Comparison of ENCODE assay signal across 15 cellular contexts in genomic region chr2:69628325-69629038, GRCh38. TPM values are rescaled to one million over a fixed set of nuclear protein-coding genes. Genes with fewer than 3 reads are reported as not detected.
DNase-seq lines count a peak whose midpoint lies in the region; ATAC-seq and FAIRE-seq lines count a peak whose summit lies in the region.
"Had no signal": no experiment of that assay in that cellular context is flagged by ENCODE, and none has a peak within 500 bp of the region (broad histone marks: within the 10 kb centered on the region; RNA-seq: fewer than 3 reads in every experiment).

No MANE protein-coding gene starts in this region.

- CTCF ChIA-PET in activated CD8-positive, alpha-beta memory T cell treated with anti-CD3 and anti-CD28 coated beads, Interleukin-2, amount 10 ng/mL, durations not matched to agents 7 days and 5 days (lab: Charles Lee), result interaction anchor here (0.8 to 3.5 kb wide), 9 partner anchors 8 to 1165 kb away, joined by 3 to 13 read pairs (median 5); partner anchors contain the start of gene AAK1

- no peaks in the 10 kb centered on the region for H3K27me3 Mint-ChIP-seq in activated CD8-positive, alpha-beta memory T cell treated with anti-CD3 and anti-CD28 coated beads, Interleukin-2, amount 10 ng/mL, durations not matched to agents 7 days and 5 days

- H3K4me1 Mint-ChIP-seq in activated CD8-positive, alpha-beta memory T cell treated with anti-CD3 and anti-CD28 coated beads, Interleukin-2, amount 10 ng/mL, durations not matched to agents 7 days and 5 days, result peaks cover 22% of the 10 kb centered on the region
- peaks cover 25% of the 10 kb centered on the region for H3K4me1 Mint-ChIP-seq in stimulated activated effector memory CD8-positive, alpha-beta T cell treated with anti-CD3 and anti-CD28 coated beads, Interleukin-12 subunit alpha, Interleukin-12 subunit beta, amount 100 ng/mL, for 72 hours

- no peak for FAIRE-seq in RCC 7860 (lab: Jason Lieb, UNC)
- FAIRE-seq: A549 had no signal

- no peak overlapping the region for H3K4me3 Mint-ChIP-seq in activated CD8-positive, alpha-beta memory T cell treated with anti-CD3 and anti-CD28 coated beads, Interleukin-2, amount 10 ng/mL, durations not matched to agents 7 days and 5 days
- no peak overlapping the region for H3K4me3 Mint-ChIP-seq in stimulated activated effector memory CD8-positive, alpha-beta T cell treated with anti-CD3 and anti-CD28 coated beads, Interleukin-12 subunit alpha, Interleukin-12 subunit beta, amount 100 ng/mL, for 72 hours
- H3K4me3 Mint-ChIP-seq: activated naive CD4-positive, alpha-beta T cell treated with anti-CD3 and anti-CD28 coated beads for 36 hours had no signal

- ATAC-seq in activated CD8-positive, alpha-beta memory T cell treated with anti-CD3 and anti-CD28 coated beads, Interleukin-2, amount 10 ng/mL, durations not matched to agents 7 days and 5 days, result peak; percentile 72
- peak; percentile 94 for ATAC-seq in stimulated activated effector memory CD8-positive, alpha-beta T cell treated with anti-CD3 and anti-CD28 coated beads, Interleukin-12 subunit alpha, Interleukin-12 subunit beta, amount 100 ng/mL, for 72 hours
- ATAC-seq: A549 had no signal

- H3K9me3 Mint-ChIP-seq in activated CD8-positive, alpha-beta memory T cell treated with anti-CD3 and anti-CD28 coated beads, Interleukin-2, amount 10 ng/mL, durations not matched to agents 7 days and 5 days (ENCODE audit: low read depth), result no peaks in the 10 kb centered on the region
- no peaks in the 10 kb centered on the region for H3K9me3 Mint-ChIP-seq in stimulated activated effector memory CD8-positive, alpha-beta T cell treated with anti-CD3 and anti-CD28 coated beads, Interleukin-12 subunit alpha, Interleukin-12 subunit beta, amount 100 ng/mL, for 72 hours
- H3K9me3 Mint-ChIP-seq: activated naive CD4-positive, alpha-beta T cell treated with anti-CD3 and anti-CD28 coated beads for 36 hours had no signal

- peaks cover 12% of the 10 kb centered on the region for H3K36me3 Mint-ChIP-seq in activated CD8-positive, alpha-beta memory T cell treated with anti-CD3 and anti-CD28 coated beads, Interleukin-2, amount 10 ng/mL, durations not matched to agents 7 days and 5 days
- peaks cover 7% of the 10 kb centered on the region for H3K36me3 Mint-ChIP-seq in stimulated activated effector memory CD8-positive, alpha-beta T cell treated with anti-CD3 and anti-CD28 coated beads, Interleukin-12 subunit alpha, Interleukin-12 subunit beta, amount 100 ng/mL, for 72 hours

- DNase-seq in activated CD4-positive, alpha-beta T cell treated with anti-CD3 and anti-CD28 coated beads for 48 hours, result peak; percentile 30
- DNase-seq in activated CD4-positive, alpha-beta T cell treated with anti-CD3 and anti-CD28 coated beads, Interleukin-2, amount 50 U/mL, for 1 hour, result no peak
- peak; percentile 89 for DNase-seq in MV-4-11 (lab: John Stamatoyannopoulos, UW)
- DNase-seq in activated CD8-positive, alpha-beta memory T cell treated with anti-CD3 and anti-CD28 coated beads, Interleukin-2, amount 10 ng/mL, durations not matched to agents 7 days and 5 days, result no peak
- no peak for DNase-seq in stimulated activated effector memory CD8-positive, alpha-beta T cell treated with anti-CD3 and anti-CD28 coated beads, Interleukin-12 subunit alpha, Interleukin-12 subunit beta, amount 100 ng/mL, for 72 hours (ENCODE audit: low spot score in 2 of 2)
- DNase-seq in NCI-H1417 (lab: John Stamatoyannopoulos, UW), result no peak
- no peak for DNase-seq in NCI-H1930 (lab: John Stamatoyannopoulos, UW)
- DNase-seq in RCC 7860 (ENCODE audit: low spot score), result no peak
- DNase-seq: activated CD4-positive, CD25-positive, alpha-beta regulatory T cell treated with anti-CD3 and anti-CD28 coated beads, Interleukin-2, amount 50 U/mL, for 72 hours; activated naive CD4-positive, alpha-beta T cell treated with anti-CD3 and anti-CD28 coated beads for 36 hours; DMS153; foreskin fibroblast; H7; nucleus accumbens had no signal

- H3K27ac Mint-ChIP-seq in activated CD8-positive, alpha-beta memory T cell treated with anti-CD3 and anti-CD28 coated beads, Interleukin-2, amount 10 ng/mL, durations not matched to agents 7 days and 5 days, result no peak overlapping the region
- no peak overlapping the region for H3K27ac Mint-ChIP-seq in stimulated activated effector memory CD8-positive, alpha-beta T cell treated with anti-CD3 and anti-CD28 coated beads, Interleukin-12 subunit alpha, Interleukin-12 subunit beta, amount 100 ng/mL, for 72 hours
- H3K27ac Mint-ChIP-seq: activated naive CD4-positive, alpha-beta T cell treated with anti-CD3 and anti-CD28 coated beads for 36 hours had no signal

RNA-seq across cellular contexts. Expression of gene AAK1, which starts 15.1 kb away (rescaled TPM):
- total RNA-seq in activated CD8-positive, alpha-beta memory T cell treated with anti-CD3 and anti-CD28 coated beads, Interleukin-2, amount 10 ng/mL, durations not matched to agents 7 days and 5 days, result 10 to 100 TPM; 94.0 to 99.5 TPM

Comparison
In these comparisons a context has a peak if more than half of its experiments do, and no peak if none do; other contexts are left out.
1. DNase-seq: peak in activated CD4-positive, alpha-beta T cell treated with anti-CD3 and anti-CD28 coated beads for 48 hours (single experiment) and MV-4-11 (single experiment); none in activated CD4-positive, alpha-beta T cell treated with anti-CD3 and anti-CD28 coated beads, Interleukin-2, amount 50 U/mL, for 1 hour (single experiment), activated CD8-positive, alpha-beta memory T cell treated with anti-CD3 and anti-CD28 coated beads, Interleukin-2, amount 10 ng/mL, durations not matched to agents 7 days and 5 days (single experiment), stimulated activated effector memory CD8-positive, alpha-beta T cell treated with anti-CD3 and anti-CD28 coated beads, Interleukin-12 subunit alpha, Interleukin-12 subunit beta, amount 100 ng/mL, for 72 hours (0 of 2), NCI-H1417 (0 of 3), NCI-H1930 (0 of 2) and RCC 7860 (single experiment).